10 cellular contexts compared by ENCODE assay signal in genomic region chr4:67702166-67702565, GRCh38. TPM values are rescaled to one million over a fixed set of nuclear protein-coding genes. Genes with fewer than 3 reads are reported as not detected.
A peak's percentile ranks its signal among the peaks of the same experiment; 100 is the strongest.
DNase-seq lines count a peak whose midpoint lies in the region; ATAC-seq and TF ChIP-seq lines count a peak whose summit lies in the region.
"Had no signal": no experiment of that assay in that cellular context is flagged by ENCODE, and none has a peak within 500 bp of the region (broad histone marks: within the 10 kb centered on the region; RNA-seq: fewer than 3 reads in every experiment).

No MANE protein-coding gene starts in this region.

- H3K4me2 ChIP-seq in trophoblast cell (ENCODE audit: low read length), result no peak overlapping the region

- H3K36me3 ChIP-seq in ES-I3 (ENCODE audit: insufficient read depth, low read length), result peaks cover 3% of the 10 kb centered on the region
- no peaks in the 10 kb centered on the region for H3K36me3 ChIP-seq in trophoblast cell (ENCODE audit: control insufficient read depth in 1 of 2, insufficient read depth in 2 of 2, low read length in 2 of 2)

- H3K4me3 Mint-ChIP-seq in chondrocyte (ENCODE audit: unreplicated experiment), result peak overlapping the region; percentile 90
- peak overlapping the region; percentile 92 for H3K4me3 Mint-ChIP-seq in neural crest cell

- no peak overlapping the region for H3K27ac ChIP-seq in trophoblast cell (ENCODE audit: low read depth, low read length)

- H2AFZ ChIP-seq in trophoblast cell (ENCODE audit: insufficient read depth, low read length, poor library complexity), result no peak overlapping the region

- DNase-seq in LNCaP clone FGC (ENCODE audit: low read depth) (no peak), chondrocyte (ENCODE audit: low spot score) (no peak), neural crest cell (ENCODE audit: low read depth, low spot score) (no peak), trophoblast cell (no peak), COR-L47 (lab: John Stamatoyannopoulos, UW) (no peak), inferior parietal cortex (ENCODE audit: extremely low spot score) (no peak)
- DNase-seq: activated CD4-positive, alpha-beta T cell treated with anti-CD3 and anti-CD28 coated beads for 1 hour; effector CD8-positive, alpha-beta T cell had no signal

- H3K4me3 ChIP-seq in LNCaP clone FGC (ENCODE audit: low read depth, low read length) (peak overlapping the region; percentile 88), trophoblast cell (ENCODE audit: low read depth, low read length) (no peak overlapping the region)

- ATAC-seq in GM19395 (IDR thresholded peaks at IDR 0.05; ENCODE audit: unreplicated experiment), result no peak

- H3K9me3 Mint-ChIP-seq in chondrocyte (ENCODE audit: low read depth) (no peaks in the 10 kb centered on the region), neural crest cell (peaks cover 7% of the 10 kb centered on the region)

- H3K4me1 Mint-ChIP-seq in chondrocyte (ENCODE audit: low read depth) (peaks cover 38% of the 10 kb centered on the region), neural crest cell (peaks cover 25% of the 10 kb centered on the region)

- no CpG with 5 or more reads among the region's 2 CpGs for WGBS in trophoblast cell (ENCODE audit: extremely low coverage, insufficient coverage, insufficient read length)

- no peak overlapping the region for H2BK12ac ChIP-seq in trophoblast cell (ENCODE audit: low read length)

- H4K12ac ChIP-seq in trophoblast cell (ENCODE audit: low read depth, low read length), result no peak overlapping the region

- no peak overlapping the region for H3K18ac ChIP-seq in trophoblast cell (ENCODE audit: low read length)

- H3K4me1 ChIP-seq in ES-I3 (ENCODE audit: insufficient read depth, low read length) (peaks cover 4% of the 10 kb centered on the region; the same call in 1 of the 2 replicates), trophoblast cell (ENCODE audit: control insufficient read depth in 1 of 2, insufficient read depth in 2 of 2, low read length in 2 of 2) (peaks cover 2 to 3% of the 10 kb centered on the region in 2 experiments)

- no peak overlapping the region for H3K4ac ChIP-seq in trophoblast cell (ENCODE audit: low read depth, low read length)

- H2AK5ac ChIP-seq in trophoblast cell (ENCODE audit: low read length), result no peak overlapping the region

- H3K27me3 Mint-ChIP-seq in chondrocyte (ENCODE audit: low read depth) (no peaks in the 10 kb centered on the region), neural crest cell (ENCODE audit: low read depth) (no peaks in the 10 kb centered on the region)

- no peaks in the 10 kb centered on the region; the same call in 1 of the 2 replicates for H3K9me3 ChIP-seq in ES-I3 (ENCODE audit: control insufficient read depth, insufficient read depth, low read length)
- H3K9me3 ChIP-seq in trophoblast cell (ENCODE audit: insufficient read depth, low read depth, low read length), result no peaks in the 10 kb centered on the region

- no peaks in the 10 kb centered on the region for H3K27me3 ChIP-seq in trophoblast cell (ENCODE audit: insufficient read depth, low read length)

- H3K79me2 ChIP-seq in trophoblast cell (ENCODE audit: control insufficient read depth, insufficient read depth, low read length, poor library complexity), result peaks cover 7% of the 10 kb centered on the region

- H2BK120ac ChIP-seq in trophoblast cell (ENCODE audit: insufficient read depth, low read length, poor library complexity), result no peak overlapping the region

- no peak overlapping the region for H4K8ac ChIP-seq in trophoblast cell (ENCODE audit: low read depth, low read length)

- TF ChIP-seq CTCF in LNCaP clone FGC (IDR thresholded peaks at IDR 0.05; ENCODE audit: control insufficient read depth, extremely low read depth, insufficient read depth) (no peak), chondrocyte (IDR thresholded peaks at IDR 0.05) (no peak), neural crest cell (conservative IDR thresholded peaks at IDR 0.05) (no peak)

- peaks cover 3% of the 10 kb centered on the region for H3K36me3 Mint-ChIP-seq in chondrocyte (ENCODE audit: low read depth)
- H3K36me3 Mint-ChIP-seq in neural crest cell (ENCODE audit: low read depth), result peaks cover 24% of the 10 kb centered on the region

- H2BK5ac ChIP-seq in trophoblast cell (ENCODE audit: low read depth, low read length, poor library complexity), result no peak overlapping the region

- no peak overlapping the region for H3K14ac ChIP-seq in trophoblast cell (ENCODE audit: low read length)

- H3K9ac ChIP-seq in ES-I3 (ENCODE audit: low read depth, low read length), result peak overlapping the region; percentile 71; the same call in 1 of the 2 replicates
- H3K9ac ChIP-seq in trophoblast cell (ENCODE audit: low read length), result no peak overlapping the region

- H4K91ac ChIP-seq in trophoblast cell (ENCODE audit: low read depth, low read length), result no peak overlapping the region

- peaks cover 5% of the 10 kb centered on the region for H3K79me1 ChIP-seq in trophoblast cell (ENCODE audit: low read length)

- no peak overlapping the region for H3K23ac ChIP-seq in trophoblast cell (ENCODE audit: low read length)

- no peak overlapping the region for H3K27ac Mint-ChIP-seq in chondrocyte (ENCODE audit: unreplicated experiment)
- no peak overlapping the region for H3K27ac Mint-ChIP-seq in neural crest cell (ENCODE audit: unreplicated experiment)

RNA-seq across cellular contexts. Expression of gene UBA6, which starts 1.2 kb away (rescaled TPM):
- total RNA-seq in chondrocyte (61.7 to 78.5 TPM (median 68.0 TPM) in 3 replicates), neural crest cell (72.9 and 78.1 TPM in 2 replicates)
- polyA plus RNA-seq in trophoblast cell (2013), result 51.0 and 56.5 TPM in 2 replicates

RNA-seq across cellular contexts. Expression of gene GNRHR, which starts 52.0 kb away (rescaled TPM):
- not detected in 3 replicates for total RNA-seq in chondrocyte
- total RNA-seq in neural crest cell, result not detected in 2 replicates
- 0.03 TPM in 2 replicates for polyA plus RNA-seq in trophoblast cell (2013)
